ENCODE assay signal across 28 cellular contexts in the genomic region with DNA sequence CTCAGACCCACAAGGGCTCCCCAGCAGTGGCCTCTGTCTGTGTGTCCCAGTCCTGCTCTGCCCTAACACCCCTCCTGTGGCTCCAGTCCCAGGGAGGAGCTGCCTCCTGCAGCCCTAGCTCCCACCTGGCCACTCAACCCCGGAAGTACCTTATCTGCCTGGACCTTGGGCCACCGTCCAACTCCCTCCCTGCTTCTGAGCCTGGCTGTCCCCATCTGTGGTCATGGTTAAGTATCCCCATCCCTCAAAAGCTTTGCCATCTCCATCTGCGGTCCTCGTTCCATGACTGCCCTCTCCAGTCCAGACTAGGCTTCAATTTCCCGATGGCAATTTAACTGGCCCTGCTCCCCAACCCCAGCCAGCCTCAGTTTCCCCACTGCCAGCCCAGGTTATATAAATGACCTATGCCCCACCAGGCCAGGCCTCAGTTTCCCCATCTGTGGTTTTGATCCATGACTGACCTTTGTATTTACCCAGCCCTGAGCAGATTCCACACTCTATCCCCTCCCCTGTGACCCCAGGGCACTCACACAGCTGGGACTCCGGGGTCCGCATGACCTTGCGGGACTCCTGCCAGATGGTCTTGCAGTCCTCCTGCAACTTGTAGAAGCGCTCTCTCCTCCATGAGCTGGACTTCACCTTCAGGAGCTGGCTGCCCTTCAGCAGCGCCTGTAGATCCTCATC. TPM values are rescaled to one million over a fixed set of nuclear protein-coding genes. Genes with fewer than 3 reads are reported as not detected.
DNase-seq lines count a peak whose midpoint lies in the region; ATAC-seq, FAIRE-seq and TF ChIP-seq lines count a peak whose summit lies in the region.
"Had no signal": no experiment of that assay in that cellular context is flagged by ENCODE, and none has a peak within 500 bp of the region (broad histone marks: within the 10 kb centered on the region; RNA-seq: fewer than 3 reads in every experiment).

No MANE protein-coding gene starts in this region.

- POLR2A ChIA-PET in activated CD4-positive, alpha-beta T cell treated with anti-CD3 and anti-CD28 coated beads for 36 hours (lab: Charles Lee): no interaction called here
- POLR2A ChIA-PET in activated CD4-positive, alpha-beta T cell treated with anti-CD3 and anti-CD28 coated beads, Interleukin-2, amount 10 ng/mL, durations not matched to agents 7 days and 5 days (lab: Charles Lee): no interaction called here
- POLR2A ChIA-PET in HEK293 (lab: Yijun Ruan, JAX): no interaction called here

- TF ChIP-seq CTCF in HEK293 (tag by site-specific recombination; IDR thresholded peaks at IDR 0.05): no peak
- no peak for TF ChIP-seq CTCF in kidney (IDR thresholded peaks at IDR 0.05; ENCODE audit: borderline replicate concordance, extremely low read depth, insufficient read depth)

- 71 to 85% (median 79%) methylated on average over 10 of the region's 10 CpGs for WGBS in small intestine, 3 donors

- H3K9ac ChIP-seq in kidney (ENCODE audit: low read length in 2 of 2): no peak overlapping the region

- no peak for FAIRE-seq in kidney (lab: Jason Lieb, UNC)
- FAIRE-seq in small intestine (lab: Jason Lieb, UNC): no peak
- FAIRE-seq: G401.6, GM19239 had no signal

- H3K4me3 ChIP-seq in HEK293 (ENCODE audit: low read depth, low read length) (no peak overlapping the region), kidney (ENCODE audit: low read length in 2 of 2) (no peak overlapping the region), small intestine (ENCODE audit: low read depth in 1 of 2, low read length in 2 of 2) (no peak overlapping the region)
- H3K4me3 ChIP-seq: adrenal gland, heart right ventricle, lung, SJSA1 had no signal

- no peak for ATAC-seq in activated CD4-positive, alpha-beta T cell treated with anti-CD3 and anti-CD28 coated beads for 36 hours
- ATAC-seq in GM18502 (IDR thresholded peaks at IDR 0.05; ENCODE audit: poor library complexity, unreplicated experiment) (no peak), HG03159 (IDR thresholded peaks at IDR 0.05; ENCODE audit: unreplicated experiment) (no peak)
- ATAC-seq: heart right ventricle had no signal

- H3K27ac ChIP-seq in HEK293 (ENCODE audit: extremely low read depth, low read depth, low read length) (no peak overlapping the region), kidney (ENCODE audit: low read depth in 2 of 2, low read length in 2 of 2) (no peak overlapping the region), small intestine (ENCODE audit: low read depth in 1 of 2, low read length in 1 of 2) (no peak overlapping the region)
- H3K27ac ChIP-seq: adrenal gland, brain microvascular endothelial cell, heart right ventricle, SJSA1 had no signal

- CTCF ChIA-PET in activated CD4-positive, alpha-beta T cell treated with anti-CD3 and anti-CD28 coated beads for 36 hours (lab: Charles Lee): interaction anchor here (0.9 to 2.2 kb wide), 4 partner anchors 16 to 24 kb away, joined by 3 to 9 read pairs (median 6); no protein-coding TSS in a partner anchor
- CTCF ChIA-PET in activated CD4-positive, alpha-beta T cell treated with anti-CD3 and anti-CD28 coated beads, Interleukin-2, amount 10 ng/mL, durations not matched to agents 7 days and 5 days (lab: Charles Lee): interaction anchor here (1.0 to 1.9 kb wide), 7 partner anchors 11 to 40 kb away, joined by 3 to 7 read pairs (median 3); no protein-coding TSS in a partner anchor
- CTCF ChIA-PET in HEK293 (lab: Yijun Ruan, JAX): interaction anchor here (0.7 to 1.3 kb wide), 2 partner anchors 16 to 23 kb away, joined by 3 to 8 read pairs; no protein-coding TSS in a partner anchor

- H3K27me3 Mint-ChIP-seq in activated CD4-positive, alpha-beta T cell treated with anti-CD3 and anti-CD28 coated beads for 36 hours: no peaks in the 10 kb centered on the region
- no peaks in the 10 kb centered on the region for H3K27me3 Mint-ChIP-seq in activated CD4-positive, alpha-beta T cell treated with anti-CD3 and anti-CD28 coated beads, Interleukin-2, amount 10 ng/mL, durations not matched to agents 7 days and 5 days
- H3K27me3 Mint-ChIP-seq: stimulated activated naive CD8-positive, alpha-beta T cell treated with anti-CD3 and anti-CD28 coated beads, Interleukin-15, Interleukin-2, amounts not matched to agents 100 ng/mL and 50 ng/mL, for 24 hours had no signal

- no peak overlapping the region for H3K27ac Mint-ChIP-seq in activated CD4-positive, alpha-beta T cell treated with anti-CD3 and anti-CD28 coated beads for 36 hours
- no peak overlapping the region for H3K27ac Mint-ChIP-seq in activated CD4-positive, alpha-beta T cell treated with anti-CD3 and anti-CD28 coated beads, Interleukin-2, amount 10 ng/mL, durations not matched to agents 7 days and 5 days
- H3K27ac Mint-ChIP-seq: stimulated activated naive CD8-positive, alpha-beta T cell treated with anti-CD3 and anti-CD28 coated beads, Interleukin-15, Interleukin-2, amounts not matched to agents 100 ng/mL and 50 ng/mL, for 24 hours had no signal

- H3K36me3 ChIP-seq in HEK293 (ENCODE audit: control insufficient read depth in 2 of 2, insufficient read depth in 1 of 2, low read length in 2 of 2): peaks cover 0 to 11% of the 10 kb centered on the region in 2 experiments; a peak in 1 of 3 replicates
- H3K36me3 ChIP-seq in kidney (ENCODE audit: control insufficient read depth in 1 of 2, insufficient read depth in 2 of 2, low read length in 2 of 2): peaks cover 10 to 17% of the 10 kb centered on the region in 2 donors
- H3K36me3 ChIP-seq in small intestine (ENCODE audit: control insufficient read depth in 2 of 2, insufficient read depth in 2 of 2, low read length in 2 of 2): peaks cover 2 to 7% of the 10 kb centered on the region in 2 donors

- H3K9me3 ChIP-seq in HEK293 (ENCODE audit: control insufficient read depth, insufficient read depth, low read depth, low read length): no peaks in the 10 kb centered on the region
- no peaks in the 10 kb centered on the region for H3K9me3 ChIP-seq in kidney (ENCODE audit: control insufficient read depth in 1 of 2, low read length in 2 of 2)
- H3K9me3 ChIP-seq in small intestine (ENCODE audit: control insufficient read depth, low read depth): no peaks in the 10 kb centered on the region
- H3K9me3 ChIP-seq: adrenal gland, SJSA1 had no signal

- intact Hi-C loops in activated CD4-positive, alpha-beta T cell treated with anti-CD3 and anti-CD28 coated beads for 36 hours (cut with DNase I, micrococcal nuclease): no loop called here
- intact Hi-C loops in kidney (cut with DNase I): no loop called here

- DNase-seq in activated CD4-positive, alpha-beta T cell treated with anti-CD3 and anti-CD28 coated beads for 36 hours: peak; percentile 2
- DNase-seq in activated CD4-positive, alpha-beta T cell treated with anti-CD3 and anti-CD28 coated beads, Interleukin-2, amount 10 ng/mL, durations not matched to agents 7 days and 5 days: no peak
- peak; percentile 54 for DNase-seq in kidney
- DNase-seq in small intestine: peak; percentile 22
- DNase-seq in retina: no peak
- DNase-seq: activated CD4-positive, CD25-positive, alpha-beta regulatory T cell; activated CD8-positive, alpha-beta memory T cell treated with anti-CD3 and anti-CD28 coated beads for 24 hours; activated naive CD4-positive, alpha-beta T cell; brain microvascular endothelial cell; effector CD8-positive, alpha-beta T cell; foreskin fibroblast; H7; kidney glomerular epithelial cell; NCI-H1105; NCI-H187 treated with DMSO at 0.1 percent for 48 hours; NCI-H226 had no signal

- H3K9me3 Mint-ChIP-seq in activated CD4-positive, alpha-beta T cell treated with anti-CD3 and anti-CD28 coated beads for 36 hours (ENCODE audit: low read depth): peaks cover 2% of the 10 kb centered on the region
- peaks cover 6% of the 10 kb centered on the region for H3K9me3 Mint-ChIP-seq in activated CD4-positive, alpha-beta T cell treated with anti-CD3 and anti-CD28 coated beads, Interleukin-2, amount 10 ng/mL, durations not matched to agents 7 days and 5 days
- H3K9me3 Mint-ChIP-seq: stimulated activated naive CD8-positive, alpha-beta T cell treated with anti-CD3 and anti-CD28 coated beads, Interleukin-15, Interleukin-2, amounts not matched to agents 100 ng/mL and 50 ng/mL, for 24 hours had no signal

- H3K4me1 Mint-ChIP-seq in activated CD4-positive, alpha-beta T cell treated with anti-CD3 and anti-CD28 coated beads for 36 hours: peaks cover 12% of the 10 kb centered on the region
- H3K4me1 Mint-ChIP-seq in activated CD4-positive, alpha-beta T cell treated with anti-CD3 and anti-CD28 coated beads, Interleukin-2, amount 10 ng/mL, durations not matched to agents 7 days and 5 days: peaks cover 26% of the 10 kb centered on the region

- no peaks in the 10 kb centered on the region for H3K27me3 ChIP-seq in small intestine (ENCODE audit: control insufficient read depth in 2 of 2, insufficient read depth in 2 of 2, low read length in 2 of 2)
- H3K27me3 ChIP-seq: adrenal gland, brain microvascular endothelial cell, heart right ventricle, SJSA1 had no signal

- H3K4me1 ChIP-seq in HEK293 (ENCODE audit: control insufficient read depth, insufficient read depth, low read length): no peaks in the 10 kb centered on the region
- H3K4me1 ChIP-seq in kidney (ENCODE audit: control insufficient read depth in 1 of 2, insufficient read depth in 1 of 2, low read depth in 1 of 2, low read length in 2 of 2): peaks cover 0 to 5% of the 10 kb centered on the region in 2 donors
- H3K4me1 ChIP-seq in small intestine (ENCODE audit: control insufficient read depth in 2 of 2, insufficient read depth in 1 of 2, low read depth in 1 of 2, low read length in 1 of 2): no peaks in the 10 kb centered on the region

- no peak overlapping the region for H3K4me3 Mint-ChIP-seq in activated CD4-positive, alpha-beta T cell treated with anti-CD3 and anti-CD28 coated beads for 36 hours
- H3K4me3 Mint-ChIP-seq in activated CD4-positive, alpha-beta T cell treated with anti-CD3 and anti-CD28 coated beads, Interleukin-2, amount 10 ng/mL, durations not matched to agents 7 days and 5 days: no peak overlapping the region
- H3K4me3 Mint-ChIP-seq: stimulated activated naive CD8-positive, alpha-beta T cell treated with anti-CD3 and anti-CD28 coated beads, Interleukin-15, Interleukin-2, amounts not matched to agents 100 ng/mL and 50 ng/mL, for 24 hours had no signal

- peaks cover 23% of the 10 kb centered on the region for H3K36me3 Mint-ChIP-seq in activated CD4-positive, alpha-beta T cell treated with anti-CD3 and anti-CD28 coated beads for 36 hours (ENCODE audit: low read depth)
- H3K36me3 Mint-ChIP-seq in activated CD4-positive, alpha-beta T cell treated with anti-CD3 and anti-CD28 coated beads, Interleukin-2, amount 10 ng/mL, durations not matched to agents 7 days and 5 days (ENCODE audit: low read depth): peaks cover 25% of the 10 kb centered on the region

RNA-seq across cellular contexts. Expression of gene PLCD1, which starts 9.6 kb away (rescaled TPM):
- total RNA-seq in activated CD4-positive, alpha-beta T cell treated with anti-CD3 and anti-CD28 coated beads for 36 hours: 10 to 100 TPM; 10.9 to 13.5 TPM
- 10 to 100 TPM; 18.3 to 21.2 TPM for total RNA-seq in activated CD4-positive, alpha-beta T cell treated with anti-CD3 and anti-CD28 coated beads, Interleukin-2, amount 10 ng/mL, durations not matched to agents 7 days and 5 days
- total RNA-seq in kidney: 50.0 TPM
- polyA plus RNA-seq in kidney (ENCODE audit: insufficient read depth, low read depth, low replicate concordance): 39.1 TPM
- polyA plus RNA-seq in small intestine: 10 to 100 TPM in 1 of 3 donors, 1 to 10 TPM in 2; 7.8 to 16.3 (median 8.8) TPM

RNA-seq across cellular contexts. Expression of gene DLEC1, which starts 19.2 kb away (rescaled TPM):
- under 1 TPM; 0.19 to 0.46 TPM for total RNA-seq in activated CD4-positive, alpha-beta T cell treated with anti-CD3 and anti-CD28 coated beads for 36 hours
- 1 to 10 TPM; 1.4 to 2.3 TPM for total RNA-seq in activated CD4-positive, alpha-beta T cell treated with anti-CD3 and anti-CD28 coated beads, Interleukin-2, amount 10 ng/mL, durations not matched to agents 7 days and 5 days
- 3.3 TPM for total RNA-seq in kidney
- polyA plus RNA-seq in kidney (ENCODE audit: insufficient read depth, low read depth, low replicate concordance) (0.52 TPM), small intestine (under 1 TPM; 0.19 to 0.89 (median 0.81) TPM)
- total RNA-seq: A673, SJSA1 had no signal

RNA-seq across cellular contexts. Expression of gene VILL, which starts 29.2 kb away (rescaled TPM):
- total RNA-seq in activated CD4-positive, alpha-beta T cell treated with anti-CD3 and anti-CD28 coated beads for 36 hours: 10 to 100 TPM in 1 of 2 experiments, 1 to 10 TPM in 1; 9.2 to 12.1 TPM
- 10 to 100 TPM; 19.4 to 23.0 TPM for total RNA-seq in activated CD4-positive, alpha-beta T cell treated with anti-CD3 and anti-CD28 coated beads, Interleukin-2, amount 10 ng/mL, durations not matched to agents 7 days and 5 days
- 7.6 TPM for total RNA-seq in kidney
- polyA plus RNA-seq in kidney (ENCODE audit: insufficient read depth, low read depth, low replicate concordance): 7.4 TPM
- polyA plus RNA-seq in small intestine: 100 to 1,000 TPM in 2 of 3 donors, 10 to 100 TPM in 1; 57.6 to 266 (median 191) TPM
- polyA plus RNA-seq: neural cell had no signal

Comparison
In these comparisons a context has a peak if more than half of its experiments do, and no peak if none do; other contexts are left out.
1. DNase-seq: peak in activated CD4-positive, alpha-beta T cell treated with anti-CD3 and anti-CD28 coated beads for 36 hours (single experiment), kidney (single experiment) and small intestine (single experiment); none in activated CD4-positive, alpha-beta T cell treated with anti-CD3 and anti-CD28 coated beads, Interleukin-2, amount 10 ng/mL, durations not matched to agents 7 days and 5 days (single experiment) and retina (single experiment).